Comparison of ENCODE assay signal across 5 cellular contexts in genomic region chr1:61552630-61553029, GRCh38.
"Had no signal": no experiment of that assay in that cellular context is flagged by ENCODE, and none has a peak within 500 bp of the region (broad histone marks: within the 10 kb centered on the region; RNA-seq: fewer than 3 reads in every experiment).

No MANE protein-coding gene starts in this region.

- ATAC-seq: HepG2, K562 had no signal

- DNase-seq: IMR-90, KBM-7 had no signal

- H3K27ac ChIP-seq: HL-60 had no signal

- H3K4me3 ChIP-seq: K562 had no signal
